18 cellular contexts compared by ENCODE assay signal in the genomic region with DNA sequence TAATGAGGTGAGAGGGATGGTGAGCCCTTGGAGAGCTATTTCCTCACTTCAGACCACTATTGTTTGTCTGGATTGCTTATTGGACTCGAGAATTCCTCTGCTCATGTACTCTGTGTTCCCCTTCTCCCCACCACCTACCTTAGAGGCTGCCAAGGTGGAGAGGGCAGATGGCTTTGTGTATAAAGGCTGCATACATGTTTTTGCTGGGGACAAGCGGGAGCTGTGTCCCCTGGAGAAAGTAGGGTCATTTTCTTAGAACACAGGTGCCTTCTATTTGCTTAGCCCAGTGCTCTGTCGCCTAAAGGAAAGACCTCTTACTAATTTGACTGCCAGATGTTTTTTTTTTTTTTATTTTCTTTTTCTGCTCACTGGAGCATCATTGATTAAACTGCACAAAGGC. TPM values are rescaled to one million over a fixed set of nuclear protein-coding genes. Genes with fewer than 3 reads are reported as not detected.
"Had no signal": no experiment of that assay in that cellular context is flagged by ENCODE, and none has a peak within 500 bp of the region (broad histone marks: within the 10 kb centered on the region; RNA-seq: fewer than 3 reads in every experiment).

No MANE protein-coding gene starts in this region.

- FAIRE-seq: endometrium, keratinocyte had no signal

- H3K9me3 ChIP-seq: body of pancreas had no signal

- H3K4me3 Mint-ChIP-seq: activated CD4-positive, alpha-beta T cell treated with anti-CD3 and anti-CD28 coated beads for 36 hours; activated CD8-positive, alpha-beta memory T cell treated with anti-CD3 and anti-CD28 coated beads, Interleukin-2, amount 10 ng/mL, durations not matched to agents 7 days and 5 days had no signal

- H3K27ac Mint-ChIP-seq: activated CD4-positive, alpha-beta T cell treated with anti-CD3 and anti-CD28 coated beads for 36 hours; activated CD8-positive, alpha-beta memory T cell treated with anti-CD3 and anti-CD28 coated beads, Interleukin-2, amount 10 ng/mL, durations not matched to agents 7 days and 5 days had no signal

- ATAC-seq: activated CD4-positive, alpha-beta T cell treated with anti-CD3 and anti-CD28 coated beads for 36 hours; activated CD8-positive, alpha-beta memory T cell treated with anti-CD3 and anti-CD28 coated beads, Interleukin-2, amount 10 ng/mL, durations not matched to agents 7 days and 5 days; body of pancreas had no signal

- H3K27ac ChIP-seq: body of pancreas had no signal

- DNase-seq: activated CD4-positive, alpha-beta T cell treated with anti-CD3 and anti-CD28 coated beads for 36 hours; activated CD4-positive, alpha-beta T cell treated with anti-CD3 and anti-CD28 coated beads, Interleukin-2, amount 50 U/mL, for 48 hours; activated CD8-positive, alpha-beta memory T cell treated with anti-CD3 and anti-CD28 coated beads, Interleukin-2, amount 10 ng/mL, durations not matched to agents 7 days and 5 days; body of pancreas; caudate nucleus; dorsolateral prefrontal cortex; erythroblast; foreskin melanocyte; glutamatergic neuron; hippocampal formation; occipital lobe; posterior cingulate gyrus; retina; stimulated activated naive CD4-positive, alpha-beta T cell had no signal

- H3K27me3 Mint-ChIP-seq: activated CD4-positive, alpha-beta T cell treated with anti-CD3 and anti-CD28 coated beads for 36 hours; activated CD8-positive, alpha-beta memory T cell treated with anti-CD3 and anti-CD28 coated beads, Interleukin-2, amount 10 ng/mL, durations not matched to agents 7 days and 5 days had no signal

- H3K4me3 ChIP-seq: body of pancreas, dorsolateral prefrontal cortex, lung had no signal

- H3K4me1 ChIP-seq: body of pancreas had no signal

- H3K27me3 ChIP-seq: body of pancreas, dorsolateral prefrontal cortex had no signal

- H3K36me3 Mint-ChIP-seq: activated CD8-positive, alpha-beta memory T cell treated with anti-CD3 and anti-CD28 coated beads, Interleukin-2, amount 10 ng/mL, durations not matched to agents 7 days and 5 days had no signal

RNA-seq across cellular contexts. Expression of a gene that starts 29.7 kb away (rescaled TPM):
- total RNA-seq: myocyte had no signal
